24 cellular contexts compared by ENCODE assay signal in genomic region chr20:51303731-51304670, GRCh38.
"Had no signal": no experiment of that assay in that cellular context is flagged by ENCODE, and none has a peak within 500 bp of the region (broad histone marks: within the 10 kb centered on the region; RNA-seq: fewer than 3 reads in every experiment).

No MANE protein-coding gene starts in this region.

- H3K27ac Mint-ChIP-seq: activated CD4-positive, alpha-beta T cell treated with anti-CD3 and anti-CD28 coated beads, Interleukin-2, amount 10 ng/mL, durations not matched to agents 7 days and 5 days; activated CD8-positive, alpha-beta memory T cell treated with anti-CD3 and anti-CD28 coated beads, Interleukin-2, amount 10 ng/mL, durations not matched to agents 7 days and 5 days; activated CD8-positive, alpha-beta T cell treated with anti-CD3 and anti-CD28 coated beads for 36 hours; activated naive CD4-positive, alpha-beta T cell treated with anti-CD3 and anti-CD28 coated beads, Interleukin-2, amount 10 ng/mL, durations not matched to agents 7 days and 5 days; nephron; stimulated activated effector memory CD8-positive, alpha-beta T cell treated with anti-CD3 and anti-CD28 coated beads, Interleukin-12 subunit alpha, Interleukin-12 subunit beta, amount 100 ng/mL, for 72 hours had no signal

- H3K36me3 Mint-ChIP-seq: activated CD8-positive, alpha-beta memory T cell treated with anti-CD3 and anti-CD28 coated beads, Interleukin-2, amount 10 ng/mL, durations not matched to agents 7 days and 5 days; activated naive CD4-positive, alpha-beta T cell treated with anti-CD3 and anti-CD28 coated beads, Interleukin-2, amount 10 ng/mL, durations not matched to agents 7 days and 5 days; stimulated activated effector memory CD8-positive, alpha-beta T cell treated with anti-CD3 and anti-CD28 coated beads, Interleukin-12 subunit alpha, Interleukin-12 subunit beta, amount 100 ng/mL, for 72 hours had no signal

- H3K9me3 Mint-ChIP-seq: activated CD4-positive, alpha-beta T cell treated with anti-CD3 and anti-CD28 coated beads, Interleukin-2, amount 10 ng/mL, durations not matched to agents 7 days and 5 days; activated CD8-positive, alpha-beta T cell treated with anti-CD3 and anti-CD28 coated beads for 36 hours; stimulated activated effector memory CD8-positive, alpha-beta T cell treated with anti-CD3 and anti-CD28 coated beads, Interleukin-12 subunit alpha, Interleukin-12 subunit beta, amount 100 ng/mL, for 72 hours had no signal

- H3K27me3 ChIP-seq: foreskin keratinocyte, ovary, vagina had no signal

- H3K36me3 ChIP-seq: left ventricle myocardium inferior, neutrophil, ovary, transverse colon, vagina, WERI-Rb-1 had no signal

- H3K9me3 ChIP-seq: neutrophil, psoas muscle, transverse colon, vagina had no signal

- H3K4me3 Mint-ChIP-seq: activated CD4-positive, alpha-beta T cell treated with anti-CD3 and anti-CD28 coated beads, Interleukin-2, amount 10 ng/mL, durations not matched to agents 7 days and 5 days; activated CD8-positive, alpha-beta memory T cell treated with anti-CD3 and anti-CD28 coated beads, Interleukin-2, amount 10 ng/mL, durations not matched to agents 7 days and 5 days; activated CD8-positive, alpha-beta T cell treated with anti-CD3 and anti-CD28 coated beads for 36 hours; activated naive CD4-positive, alpha-beta T cell treated with anti-CD3 and anti-CD28 coated beads, Interleukin-2, amount 10 ng/mL, durations not matched to agents 7 days and 5 days; nephron; stimulated activated effector memory CD8-positive, alpha-beta T cell treated with anti-CD3 and anti-CD28 coated beads, Interleukin-12 subunit alpha, Interleukin-12 subunit beta, amount 100 ng/mL, for 72 hours had no signal

- DNase-seq: activated CD4-positive, alpha-beta T cell treated with anti-CD3 and anti-CD28 coated beads, Interleukin-2, amount 10 ng/mL, durations not matched to agents 7 days and 5 days; activated CD4-positive, CD25-positive, alpha-beta regulatory T cell treated with anti-CD3 and anti-CD28 coated beads, Interleukin-2, amount 50 U/mL, for 72 hours; activated CD8-positive, alpha-beta memory T cell treated with anti-CD3 and anti-CD28 coated beads, Interleukin-2, amount 10 ng/mL, durations not matched to agents 7 days and 5 days; activated CD8-positive, alpha-beta T cell treated with anti-CD3 and anti-CD28 coated beads for 36 hours; activated effector memory CD4-positive, alpha-beta T cell treated with anti-CD3 and anti-CD28 coated beads, Interleukin-2, amount 50 U/mL, for 16 hours; activated naive CD4-positive, alpha-beta T cell treated with anti-CD3 and anti-CD28 coated beads, Interleukin-2, amount 10 ng/mL, durations not matched to agents 7 days and 5 days; activated T-cell treated with anti-CD3 and anti-CD28 coated beads for 4 hours; amygdala; cerebellar nuclear complex; erythroblast; foreskin keratinocyte; left ventricle myocardium inferior; ovary; psoas muscle; right cardiac atrium; stimulated activated CD4-positive, alpha-beta T cell treated with anti-CD3 and anti-CD28 coated beads, Interleukin-2, amount 100 ng/mL, for 24 hours; transverse colon; WERI-Rb-1 had no signal

- H3K27ac ChIP-seq: coronary artery, foreskin keratinocyte, left ventricle myocardium inferior, neutrophil, ovary, psoas muscle, skin epidermis, transverse colon, vagina, WERI-Rb-1 had no signal

- H3K4me3 ChIP-seq: coronary artery, left ventricle myocardium inferior, ovary, psoas muscle, skin epidermis, transverse colon, vagina had no signal

- H3K4me1 Mint-ChIP-seq: activated naive CD4-positive, alpha-beta T cell treated with anti-CD3 and anti-CD28 coated beads, Interleukin-2, amount 10 ng/mL, durations not matched to agents 7 days and 5 days; nephron; stimulated activated effector memory CD8-positive, alpha-beta T cell treated with anti-CD3 and anti-CD28 coated beads, Interleukin-12 subunit alpha, Interleukin-12 subunit beta, amount 100 ng/mL, for 72 hours had no signal

- H3K4me1 ChIP-seq: foreskin keratinocyte, psoas muscle, vagina had no signal

- ATAC-seq: activated CD8-positive, alpha-beta memory T cell treated with anti-CD3 and anti-CD28 coated beads, Interleukin-2, amount 10 ng/mL, durations not matched to agents 7 days and 5 days; activated CD8-positive, alpha-beta T cell treated with anti-CD3 and anti-CD28 coated beads for 36 hours; foreskin keratinocyte; psoas muscle; right cardiac atrium; stimulated activated effector memory CD8-positive, alpha-beta T cell treated with anti-CD3 and anti-CD28 coated beads, Interleukin-12 subunit alpha, Interleukin-12 subunit beta, amount 100 ng/mL, for 72 hours had no signal
